In genomic region chr15:98547741-98548166, GRCh38 we compare ENCODE assay signal across 1 cellular context.
TF ChIP-seq lines count a peak whose summit lies in the region.

No MANE protein-coding gene starts in this region.

TF ChIP-seq in HEK293, 187 proteins besides CTCF, POLR2A, EP300 and RAD21 (continued from another document):
- TF ChIP-seq ZNF558 (tag by site-specific recombination; IDR thresholded peaks at IDR 0.05) (0 out of 2 replicates have a peak, but pooled peaks have one; percentile 10), ZNF624 (tag by site-specific recombination; IDR thresholded peaks at IDR 0.05) (no peak), ZNF621 (tag by site-specific recombination; IDR thresholded peaks at IDR 0.05) (no peak), ZNF112 (tag by site-specific recombination; IDR thresholded peaks at IDR 0.05) (no peak), TRIM28 (IDR thresholded peaks at IDR 0.05; ENCODE audit: borderline replicate concordance, low read length) (no peak), ZBTB8A (tag by site-specific recombination; IDR thresholded peaks at IDR 0.05) (peak; percentile 16), PRDM6 (tag by site-specific recombination; IDR thresholded peaks at IDR 0.05) (no peak), ZNF560 (tag by site-specific recombination; IDR thresholded peaks at IDR 0.05; ENCODE audit: borderline replicate concordance) (no peak), ZNF10 (tag by site-specific recombination; IDR thresholded peaks at IDR 0.05) (no peak), ZNF324 (tag by site-specific recombination; IDR thresholded peaks at IDR 0.05) (0 out of 2 replicates have a peak, but pooled peaks have one; percentile 24), ZNF423 (tag by site-specific recombination; IDR thresholded peaks at IDR 0.05) (0 out of 2 replicates have a peak, but pooled peaks have one; percentile 57), ZNF664 (tag by site-specific recombination; IDR thresholded peaks at IDR 0.05) (no peak), ZNF274 (IDR thresholded peaks at IDR 0.05; ENCODE audit: low read length) (no peak), ZNF274 (tag by site-specific recombination; IDR thresholded peaks at IDR 0.05; ENCODE audit: borderline replicate concordance) (no peak), KLF1 (tag by site-specific recombination; IDR thresholded peaks at IDR 0.05) (peak; percentile 74)
TF ChIP-seq in HEK293: peak in this region for 10.
